9 cellular contexts compared by ENCODE assay signal in genomic region chrX:85851418-85851817, GRCh38.
A peak's percentile ranks its signal among the peaks of the same experiment; 100 is the strongest.
DNase-seq lines count a peak whose midpoint lies in the region; ATAC-seq, FAIRE-seq and TF ChIP-seq lines count a peak whose summit lies in the region.
"Had no signal": no experiment of that assay in that cellular context is flagged by ENCODE, and none has a peak within 500 bp of the region (broad histone marks: within the 10 kb centered on the region; RNA-seq: fewer than 3 reads in every experiment).

No MANE protein-coding gene starts in this region.

- no peak overlapping the region for H3K4me3 Mint-ChIP-seq in CD8-positive, alpha-beta T cell
- H3K4me3 Mint-ChIP-seq: stimulated activated naive CD8-positive, alpha-beta T cell treated with anti-CD3 and anti-CD28 coated beads, Interleukin-15, Interleukin-2, amounts not matched to agents 100 ng/mL and 50 ng/mL, for 24 hours had no signal

- no peaks in the 10 kb centered on the region for H3K9me3 ChIP-seq in K562 (replicated peaks; ENCODE audit: control insufficient read depth, insufficient read depth, low read depth, low read length)
- no peaks in the 10 kb centered on the region for H3K9me3 ChIP-seq in CD8-positive, alpha-beta T cell (ENCODE audit: low read length)

- no peaks in the 10 kb centered on the region for H3K27me3 ChIP-seq in K562 (ENCODE audit: control insufficient read depth in 2 of 2, insufficient read depth in 2 of 2, low read length in 2 of 2)
- no peaks in the 10 kb centered on the region for H3K27me3 ChIP-seq in CD8-positive, alpha-beta T cell (ENCODE audit: insufficient read depth, low read length)

- H3K27me3 Mint-ChIP-seq in CD8-positive, alpha-beta T cell (ENCODE audit: low read depth), result no peaks in the 10 kb centered on the region
- H3K27me3 Mint-ChIP-seq: stimulated activated naive CD8-positive, alpha-beta T cell treated with anti-CD3 and anti-CD28 coated beads, Interleukin-15, Interleukin-2, amounts not matched to agents 100 ng/mL and 50 ng/mL, for 24 hours had no signal

- no peak for TF ChIP-seq POLR2A in K562 (conservative IDR thresholded peaks at IDR 0.05)

- no peak overlapping the region for H3K27ac Mint-ChIP-seq in CD8-positive, alpha-beta T cell
- H3K27ac Mint-ChIP-seq: stimulated activated naive CD8-positive, alpha-beta T cell treated with anti-CD3 and anti-CD28 coated beads, Interleukin-15, Interleukin-2, amounts not matched to agents 100 ng/mL and 50 ng/mL, for 24 hours had no signal

- no peak overlapping the region for H3K4me3 ChIP-seq in K562
- no peak overlapping the region for H3K4me3 ChIP-seq in CD8-positive, alpha-beta T cell (ENCODE audit: low read depth, low read length)

- H3K4me1 Mint-ChIP-seq in CD8-positive, alpha-beta T cell (ENCODE audit: low read depth), result no peaks in the 10 kb centered on the region

- FAIRE-seq in K562 (lab: Jason Lieb, UNC), result no peak

- BruUV-seq in K562 (replicated peaks; lab: Mats Ljungman, UMichigan), result no TSS peak

- in situ Hi-C loops in K562 (cut with MboI), result loop anchor here (25.0 kb wide), 1 partner anchor 211 kb away; no protein-coding TSS in a partner anchor

- H3K36me3 Mint-ChIP-seq in CD8-positive, alpha-beta T cell, result no peaks in the 10 kb centered on the region

- no peaks in the 10 kb centered on the region for H3K9me3 Mint-ChIP-seq in CD8-positive, alpha-beta T cell
- H3K9me3 Mint-ChIP-seq: stimulated activated naive CD8-positive, alpha-beta T cell treated with anti-CD3 and anti-CD28 coated beads, Interleukin-15, Interleukin-2, amounts not matched to agents 100 ng/mL and 50 ng/mL, for 24 hours had no signal

- no peaks in the 10 kb centered on the region for H3K79me2 ChIP-seq in K562 (ENCODE audit: control insufficient read depth, insufficient read depth, low read length)

- no peaks in the 10 kb centered on the region for H3K4me1 ChIP-seq in K562 (replicated peaks in 1 of 2; ENCODE audit: control insufficient read depth in 2 of 2, insufficient read depth in 2 of 2, low read length in 2 of 2)
- H3K4me1 ChIP-seq in CD8-positive, alpha-beta T cell (ENCODE audit: insufficient read depth, low read length), result no peaks in the 10 kb centered on the region

- no peak overlapping the region for H3K9ac ChIP-seq in K562 (ENCODE audit: insufficient read depth in 1 of 2, low read depth in 2 of 2, low read length in 2 of 2)

- peak in 1 of 2 experiments; percentile 71; a peak in 2 of 4 replicates for TF ChIP-seq RAD21 in K562 (CRISPR knock-in tag; conservative IDR thresholded peaks at IDR 0.05 in 1 of 2, IDR thresholded peaks at IDR 0.05 in 1 of 2)

- TF ChIP-seq EP300 in K562 (IDR thresholded peaks at IDR 0.05; ENCODE audit: low read length), result no peak

- TF ChIP-seq CTCF in GM12872 (IDR thresholded peaks at IDR 0.05; ENCODE audit: insufficient read depth, low read depth, low read length) (peak; percentile 45), K562 (IDR thresholded peaks at IDR 0.05 in 2 of 3, conservative IDR thresholded peaks at IDR 0.05 in 1 of 3; ENCODE audit: insufficient read depth in 2 of 3, low read depth in 1 of 3, low read length in 3 of 3) (peak in 2 of 3 experiments; percentile 38 to 51; a peak in 3 of 6 replicates)
- no peak for TF ChIP-seq CTCF in CD8-positive, alpha-beta T cell (IDR thresholded peaks at IDR 0.05)

- no peak overlapping the region for H2AFZ ChIP-seq in K562 (ENCODE audit: low read depth, low read length)

- no peak overlapping the region for H3K4me2 ChIP-seq in K562 (ENCODE audit: insufficient read depth, low read length)

- no peaks in the 10 kb centered on the region for H4K20me1 ChIP-seq in K562 (replicated peaks; ENCODE audit: control insufficient read depth, insufficient read depth, low read length)

- ATAC-seq in K562 (peak; percentile 64; the same call in 1 of the 3 replicates), GM21367 (IDR thresholded peaks at IDR 0.05; ENCODE audit: unreplicated experiment) (no peak)
- no peak for ATAC-seq in CD8-positive, alpha-beta T cell

- H3K36me3 ChIP-seq in K562 (ENCODE audit: control insufficient read depth, insufficient read depth, low read length), result no peaks in the 10 kb centered on the region
- no peaks in the 10 kb centered on the region for H3K36me3 ChIP-seq in CD8-positive, alpha-beta T cell (ENCODE audit: insufficient read depth, low read length)

- 0% methylated on average over 2 of the region's 3 CpGs for WGBS in K562 (ENCODE audit: insufficient coverage, low coverage, missing lambda C conversion rate)

- intact Hi-C loops in K562 (cut with micrococcal nuclease), result loop anchor here (1.0 kb wide), 1 partner anchor 216 kb away; no protein-coding TSS in a partner anchor
- intact Hi-C loops in CD8-positive, alpha-beta T cell (cut with DNase I, micrococcal nuclease), result no loop called here

- DNase-seq in HEK293T (ENCODE audit: extremely low spot score), result peak; percentile 32
- peak in 3 of 4 experiments; percentile 3 to 39 (median 4) for DNase-seq in K562 (ENCODE audit: extremely low read depth in 1 of 4, low spot score in 3 of 4)
- peak; percentile 21 for DNase-seq in mucosa of gallbladder (ENCODE audit: low spot score)
- no peak for DNase-seq in CD8-positive, alpha-beta T cell
- no peak for DNase-seq in HuH-7.5 (ENCODE audit: low spot score)
- no peak for DNase-seq in retina

- H3K9me1 ChIP-seq in K562 (ENCODE audit: control insufficient read depth, insufficient read depth, low read length), result no peaks in the 10 kb centered on the region

- CTCF ChIA-PET in HEK293T (lab: Yijun Ruan, JAX), result no interaction called here
- CTCF ChIA-PET in K562 (lab: Yijun Ruan, JAX; ENCODE audit: low intra/inter-chr PET ratio), result interaction anchor here (1.3 kb wide), 1 partner anchor 216 kb away, joined by 9 read pairs; no protein-coding TSS in a partner anchor
- CTCF ChIA-PET in CD8-positive, alpha-beta T cell (lab: Charles Lee), result no interaction called here

- H3K27ac ChIP-seq in K562 (ENCODE audit: extremely low read depth, low read depth, low read length), result no peak overlapping the region
- no peak overlapping the region for H3K27ac ChIP-seq in CD8-positive, alpha-beta T cell (ENCODE audit: low read depth, low read length)

- POLR2A ChIA-PET in HEK293T (lab: Yijun Ruan, JAX), result no interaction called here
- POLR2A ChIA-PET in K562 (lab: Yijun Ruan, JAX), result no interaction called here
- POLR2A ChIA-PET in CD8-positive, alpha-beta T cell (lab: Charles Lee), result no interaction called here

TF ChIP-seq in HEK293T, 16 proteins besides CTCF, POLR2A, EP300 and RAD21:
- TF ChIP-seq BHLHE40 (IDR thresholded peaks at IDR 0.05; ENCODE audit: borderline replicate concordance) (no peak), LEF1 (IDR thresholded peaks at IDR 0.05; ENCODE audit: borderline replicate concordance) (no peak), TARDBP (IDR thresholded peaks at IDR 0.05) (no peak), ARNT (IDR thresholded peaks at IDR 0.05) (no peak), ZNF384 (IDR thresholded peaks at IDR 0.05) (no peak), NFRKB (IDR thresholded peaks at IDR 0.05) (no peak), HDGF (IDR thresholded peaks at IDR 0.05; ENCODE audit: borderline replicate concordance) (no peak), FOXK2 (IDR thresholded peaks at IDR 0.05) (no peak), FOXA1 (IDR thresholded peaks at IDR 0.05) (no peak), SUZ12 (IDR thresholded peaks at IDR 0.05) (no peak), SP1 (IDR thresholded peaks at IDR 0.05) (no peak), PKNOX1 (IDR thresholded peaks at IDR 0.05) (no peak)

TF ChIP-seq in K562, 482 proteins besides CTCF, POLR2A, EP300 and RAD21:
- 0 out of 2 replicates have a peak, but pooled peaks have one; percentile 18 for TF ChIP-seq SMC3 (conservative IDR thresholded peaks at IDR 0.05; ENCODE audit: insufficient read depth, low read depth, low read length)
- TF ChIP-seq ZNF785 (CRISPR knock-in tag; IDR thresholded peaks at IDR 0.05), result no peak
- no peak for TF ChIP-seq ZNF280A (IDR thresholded peaks at IDR 0.05; ENCODE audit: low read depth, partially characterized antibody)

Comparison
In these comparisons a context has a peak if more than half of its experiments do, and no peak if none do; other contexts are left out.
1. DNase-seq: peak in HEK293T (single experiment), K562 (3 of 4) and mucosa of gallbladder (single experiment); none in CD8-positive, alpha-beta T cell (0 of 7), HuH-7.5 (single experiment) and retina (single experiment).